In the genomic region with DNA sequence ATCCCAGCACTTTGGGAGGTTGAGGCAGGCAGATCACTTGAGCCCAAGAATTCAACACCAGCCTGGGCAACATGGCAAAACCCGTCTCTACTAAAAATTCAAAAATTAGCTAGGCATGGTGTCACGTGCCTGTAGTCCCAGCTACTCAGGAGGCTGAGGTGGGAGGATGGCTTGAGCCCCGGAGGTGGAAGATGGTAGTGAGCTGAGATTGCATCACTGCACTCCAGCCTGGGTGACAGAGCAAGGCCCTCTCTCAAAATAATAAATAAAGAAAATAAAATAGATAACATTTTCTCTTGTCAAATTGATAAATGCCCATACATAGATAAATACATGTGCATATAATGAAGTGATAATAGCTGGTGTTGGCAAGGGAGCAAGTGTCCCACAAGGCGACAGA, we compare ENCODE assay signal across 29 cellular contexts.
"Had no signal": no experiment of that assay in that cellular context is flagged by ENCODE, and none has a peak within 500 bp of the region (broad histone marks: within the 10 kb centered on the region; RNA-seq: fewer than 3 reads in every experiment).

No MANE protein-coding gene starts in this region.

- H3K36me3 Mint-ChIP-seq: activated CD4-positive, alpha-beta memory T cell treated with anti-CD3 and anti-CD28 coated beads for 36 hours; activated naive CD4-positive, alpha-beta T cell treated with anti-CD3 and anti-CD28 coated beads, Interleukin-2, amount 10 ng/mL, durations not matched to agents 7 days and 5 days; activated naive CD8-positive, alpha-beta T cell treated with anti-CD3 and anti-CD28 coated beads for 36 hours had no signal

- H3K27me3 Mint-ChIP-seq: activated CD4-positive, alpha-beta T cell treated with anti-CD3 and anti-CD28 coated beads, Interleukin-2, amount 10 ng/mL, durations not matched to agents 7 days and 5 days; activated naive CD4-positive, alpha-beta T cell treated with anti-CD3 and anti-CD28 coated beads, Interleukin-2, amount 10 ng/mL, durations not matched to agents 7 days and 5 days; activated naive CD8-positive, alpha-beta T cell treated with anti-CD3 and anti-CD28 coated beads for 36 hours had no signal

- H3K27me3 ChIP-seq: brain microvascular endothelial cell, Peyer's patch, SJSA1 had no signal

- H3K27ac ChIP-seq: brain microvascular endothelial cell, Peyer's patch, SJSA1 had no signal

- H3K9me3 Mint-ChIP-seq: activated CD4-positive, alpha-beta memory T cell treated with anti-CD3 and anti-CD28 coated beads for 36 hours; activated naive CD8-positive, alpha-beta T cell treated with anti-CD3 and anti-CD28 coated beads for 36 hours had no signal

- H3K36me3 ChIP-seq: brain microvascular endothelial cell, Peyer's patch, SJSA1 had no signal

- H3K4me3 Mint-ChIP-seq: activated CD4-positive, alpha-beta memory T cell treated with anti-CD3 and anti-CD28 coated beads for 36 hours; activated CD4-positive, alpha-beta T cell treated with anti-CD3 and anti-CD28 coated beads, Interleukin-2, amount 10 ng/mL, durations not matched to agents 7 days and 5 days; activated naive CD4-positive, alpha-beta T cell treated with anti-CD3 and anti-CD28 coated beads, Interleukin-2, amount 10 ng/mL, durations not matched to agents 7 days and 5 days; activated naive CD8-positive, alpha-beta T cell treated with anti-CD3 and anti-CD28 coated beads for 36 hours; T-helper 1 cell treated with Interleukin-12 subunit alpha and Interleukin-12 subunit beta and Interleukin-4 antibody, amounts not matched to agents 30 μg/mL and 1 μg/mL, for 36 hours had no signal

- ATAC-seq: SK-N-SH treated with all-trans-retinoic acid at 6 μM for 48 hours had no signal

- H3K9me3 ChIP-seq: Peyer's patch had no signal

- H3K4me3 ChIP-seq: Peyer's patch, SJSA1 had no signal

- H3K27ac Mint-ChIP-seq: activated CD4-positive, alpha-beta memory T cell treated with anti-CD3 and anti-CD28 coated beads for 36 hours; activated CD4-positive, alpha-beta T cell treated with anti-CD3 and anti-CD28 coated beads, Interleukin-2, amount 10 ng/mL, durations not matched to agents 7 days and 5 days; activated naive CD4-positive, alpha-beta T cell treated with anti-CD3 and anti-CD28 coated beads, Interleukin-2, amount 10 ng/mL, durations not matched to agents 7 days and 5 days; activated naive CD8-positive, alpha-beta T cell treated with anti-CD3 and anti-CD28 coated beads for 36 hours; activated T-helper 2 cell treated with anti-CD3 and anti-CD28 coated beads, Interferon-gamma antibody, Interleukin-2, Interleukin-4, amounts not matched to agents 10 μg/mL and 5 μg/mL and 100 μg/mL, durations not matched to agents 14 hours and 24 hours and 36 hours; T-helper 1 cell treated with Interleukin-12 subunit alpha and Interleukin-12 subunit beta and Interleukin-4 antibody, amounts not matched to agents 30 μg/mL and 1 μg/mL, for 36 hours had no signal

- DNase-seq: activated CD4-positive, alpha-beta memory T cell treated with anti-CD3 and anti-CD28 coated beads for 36 hours; activated CD4-positive, alpha-beta T cell treated with anti-CD3 and anti-CD28 coated beads, Interleukin-2, amount 10 ng/mL, durations not matched to agents 7 days and 5 days; activated CD4-positive, CD25-positive, alpha-beta regulatory T cell; activated CD8-positive, alpha-beta memory T cell treated with anti-CD3 and anti-CD28 coated beads for 24 hours; activated gamma-delta T cell treated with Interleukin-2 at 50 U/mL for 16 hours; activated naive CD4-positive, alpha-beta T cell treated with anti-CD3 and anti-CD28 coated beads, Interleukin-2, amount 10 ng/mL, durations not matched to agents 7 days and 5 days; activated naive CD8-positive, alpha-beta T cell treated with anti-CD3 and anti-CD28 coated beads for 36 hours; activated T-cell treated with anti-CD3 and anti-CD28 coated beads, Interleukin-2, amount 50 U/mL, for 48 hours; brain microvascular endothelial cell; cerebellar nuclear complex; KG1; NCI-H1092; NCI-H1417 treated with DMSO at 0.1 percent for 48 hours; NCI-H1694; NCI-H2029; NCI-H2107; NCI-H2171 treated with DMSO at 0.1 percent for 48 hours; NCI-H345; NCI-H510A; NCI-H526 treated with DMSO at 0.1 percent for 48 hours; NCI-H82; NK-92 treated with Interleukin-12 subunit alpha and Interleukin-12 subunit beta, amount 100 ng/mL, for 24 hours; OCI-M1; Peyer's patch; SHP77 had no signal

- H3K4me1 ChIP-seq: Peyer's patch had no signal

- H3K4me1 Mint-ChIP-seq: activated CD4-positive, alpha-beta T cell treated with anti-CD3 and anti-CD28 coated beads, Interleukin-2, amount 10 ng/mL, durations not matched to agents 7 days and 5 days; activated naive CD4-positive, alpha-beta T cell treated with anti-CD3 and anti-CD28 coated beads, Interleukin-2, amount 10 ng/mL, durations not matched to agents 7 days and 5 days; activated naive CD8-positive, alpha-beta T cell treated with anti-CD3 and anti-CD28 coated beads for 36 hours had no signal
